Comparison of ENCODE assay signal across 13 cellular contexts in the genomic region with DNA sequence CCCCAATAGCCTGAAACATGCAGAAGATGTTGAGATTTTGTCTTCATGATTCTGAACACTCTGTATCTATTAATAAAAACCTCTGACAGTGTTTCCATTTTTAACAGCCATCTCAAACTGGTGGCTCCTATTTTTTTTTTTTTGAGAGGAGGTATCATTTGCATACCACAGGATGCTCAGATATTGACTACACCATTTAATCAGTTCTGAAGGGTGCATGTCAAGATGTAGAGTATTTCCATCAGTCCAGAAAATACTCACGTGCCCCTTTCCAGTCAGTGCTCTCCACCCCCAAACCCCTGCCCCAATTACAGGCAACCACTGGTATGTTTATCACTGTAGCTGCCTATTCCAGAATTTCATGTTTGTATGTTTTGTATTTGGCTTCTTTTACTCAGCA.
DNase-seq lines count a peak whose midpoint lies in the region; ATAC-seq and TF ChIP-seq lines count a peak whose summit lies in the region.
"Had no signal": no experiment of that assay in that cellular context is flagged by ENCODE, and none has a peak within 500 bp of the region (broad histone marks: within the 10 kb centered on the region; RNA-seq: fewer than 3 reads in every experiment).

No MANE protein-coding gene starts in this region.

- POLR2A ChIA-PET in OCI-LY7 (lab: Charles Lee), result interaction anchor here (0.7 kb wide), 2 partner anchors 43 to 238 kb away, joined by 3 read pairs; no protein-coding TSS in a partner anchor

- H4K20me1 ChIP-seq in DOHH2 (ENCODE audit: control insufficient read depth, insufficient read depth, low read depth, low read length) (no peaks in the 10 kb centered on the region), OCI-LY7 (ENCODE audit: insufficient read depth, low read length) (no peaks in the 10 kb centered on the region; the same call in 1 of the 2 replicates)

- peak overlapping the region; percentile 62 for H3K4me3 ChIP-seq in DOHH2 (ENCODE audit: low read length)
- H3K4me3 ChIP-seq in OCI-LY7 (ENCODE audit: low read depth, low read length, poor library complexity, severe bottlenecking), result peak overlapping the region; percentile 24
- H3K4me3 ChIP-seq: ovary, vagina had no signal

- ATAC-seq in GM18870 (IDR thresholded peaks at IDR 0.05; ENCODE audit: unreplicated experiment) (peak; percentile 66), HG02852 (IDR thresholded peaks at IDR 0.05; ENCODE audit: unreplicated experiment) (peak; percentile 79), SK-N-SH treated with all-trans-retinoic acid at 6 μM for 48 hours (no peak)

- H3K36me3 ChIP-seq in DOHH2 (ENCODE audit: control insufficient read depth, low read length) (peaks cover 94% of the 10 kb centered on the region), OCI-LY7 (ENCODE audit: insufficient read depth, low read length) (peaks cover 97% of the 10 kb centered on the region)
- H3K36me3 ChIP-seq: ovary, vagina had no signal

- BruUV-seq in OCI-LY7 (replicated peaks; lab: Mats Ljungman, UMichigan), result no TSS peak

- no peaks in the 10 kb centered on the region for H3K9me3 ChIP-seq in DOHH2 (ENCODE audit: control insufficient read depth, insufficient read depth, low read length)
- no peaks in the 10 kb centered on the region for H3K9me3 ChIP-seq in OCI-LY7 (ENCODE audit: low read length)
- H3K9me3 ChIP-seq: ovary, vagina had no signal

- H3K4me1 ChIP-seq in DOHH2 (ENCODE audit: control insufficient read depth, low read length), result peaks cover 91% of the 10 kb centered on the region
- peaks cover 71% of the 10 kb centered on the region for H3K4me1 ChIP-seq in OCI-LY7 (ENCODE audit: insufficient read depth, low read length, poor library complexity, severe bottlenecking)
- H3K4me1 ChIP-seq: vagina had no signal

- TF ChIP-seq CTCF in DOHH2 (IDR thresholded peaks at IDR 0.05; ENCODE audit: low read depth, low read length, poor library complexity, severe bottlenecking) (no peak), OCI-LY7 (conservative IDR thresholded peaks at IDR 0.05; ENCODE audit: low read length) (no peak)

- H3K27me3 ChIP-seq in DOHH2 (ENCODE audit: control insufficient read depth, low read length), result no peaks in the 10 kb centered on the region
- H3K27me3 ChIP-seq: ovary, vagina had no signal

- H3K27ac ChIP-seq in DOHH2 (ENCODE audit: low read depth, low read length) (peak overlapping the region; percentile 83), OCI-LY7 (ENCODE audit: low read depth, low read length, poor library complexity, severe bottlenecking) (peak overlapping the region; percentile 84), substantia nigra (ENCODE audit: low read depth, low read length, poor library complexity, severe bottlenecking) (no peak overlapping the region)
- H3K27ac ChIP-seq: ovary, vagina had no signal

- peaks cover 25% of the 10 kb centered on the region for H3F3A ChIP-seq in DOHH2 (ENCODE audit: control insufficient read depth, insufficient read depth)

- H3K4me2 ChIP-seq in DOHH2 (ENCODE audit: low read length), result peak overlapping the region; percentile 83
- peak overlapping the region; percentile 62 for H3K4me2 ChIP-seq in OCI-LY7 (ENCODE audit: low read length)

- H3K79me2 ChIP-seq in DOHH2 (ENCODE audit: control insufficient read depth, low read length) (peaks cover 80% of the 10 kb centered on the region), OCI-LY7 (ENCODE audit: insufficient read depth, low read depth, low read length) (peaks cover 92% of the 10 kb centered on the region)

- CTCF ChIA-PET in OCI-LY7 (lab: Charles Lee; ENCODE audit: unreplicated experiment), result no interaction called here

- DNase-seq in OCI-LY7 (ENCODE audit: low spot score), result peak; percentile 58
- DNase-seq in NCI-H1105 treated with DMSO at 0.1 percent for 48 hours (lab: John Stamatoyannopoulos, UW), result no peak
- no peak for DNase-seq in substantia nigra (lab: John Stamatoyannopoulos, UW)
- DNase-seq in AG20443 (ENCODE audit: low spot score), result no peak
- DNase-seq: COR-L47, H7, ovary, T-helper 9 cell had no signal

- no peaks in the 10 kb centered on the region for H3K9me2 ChIP-seq in DOHH2 (replicated peaks; ENCODE audit: control insufficient read depth, low read length)
- H3K9me2 ChIP-seq in OCI-LY7 (ENCODE audit: insufficient read depth, low read length), result no peaks in the 10 kb centered on the region

- H2AFZ ChIP-seq in OCI-LY7 (ENCODE audit: low read length), result no peak overlapping the region

- intact Hi-C loops in OCI-LY7 (cut with micrococcal nuclease; ENCODE audit: unreplicated experiment), result no loop called here

TF ChIP-seq in SK-N-SH treated with all-trans-retinoic acid at 6 μM for 48 hours, 23 proteins besides CTCF, POLR2A, EP300 and RAD21 (continues in another document):
- TF ChIP-seq, protein P1, sequence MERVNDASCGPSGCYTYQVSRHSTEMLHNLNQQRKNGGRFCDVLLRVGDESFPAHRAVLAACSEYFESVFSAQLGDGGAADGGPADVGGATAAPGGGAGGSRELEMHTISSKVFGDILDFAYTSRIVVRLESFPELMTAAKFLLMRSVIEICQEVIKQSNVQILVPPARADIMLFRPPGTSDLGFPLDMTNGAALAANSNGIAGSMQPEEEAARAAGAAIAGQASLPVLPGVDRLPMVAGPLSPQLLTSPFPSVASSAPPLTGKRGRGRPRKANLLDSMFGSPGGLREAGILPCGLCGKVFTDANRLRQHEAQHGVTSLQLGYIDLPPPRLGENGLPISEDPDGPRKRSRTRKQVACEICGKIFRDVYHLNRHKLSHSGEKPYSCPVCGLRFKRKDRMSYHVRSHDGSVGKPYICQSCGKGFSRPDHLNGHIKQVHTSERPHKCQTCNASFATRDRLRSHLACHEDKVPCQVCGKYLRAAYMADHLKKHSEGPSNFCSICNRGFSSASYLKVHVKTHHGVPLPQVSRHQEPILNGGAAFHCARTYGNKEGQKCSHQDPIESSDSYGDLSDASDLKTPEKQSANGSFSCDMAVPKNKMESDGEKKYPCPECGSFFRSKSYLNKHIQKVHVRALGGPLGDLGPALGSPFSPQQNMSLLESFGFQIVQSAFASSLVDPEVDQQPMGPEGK (CRISPR knock-in tag; IDR thresholded peaks at IDR 0.05; ENCODE audit: borderline replicate concordance), result no peak
- TF ChIP-seq ZFP30 (CRISPR knock-in tag; IDR thresholded peaks at IDR 0.05), result no peak
- TF ChIP-seq ESRRG (CRISPR knock-in tag; IDR thresholded peaks at IDR 0.05), result no peak
- no peak for TF ChIP-seq BACH2 (CRISPR knock-in tag; IDR thresholded peaks at IDR 0.05; ENCODE audit: borderline replicate concordance)
- TF ChIP-seq, protein P2, sequence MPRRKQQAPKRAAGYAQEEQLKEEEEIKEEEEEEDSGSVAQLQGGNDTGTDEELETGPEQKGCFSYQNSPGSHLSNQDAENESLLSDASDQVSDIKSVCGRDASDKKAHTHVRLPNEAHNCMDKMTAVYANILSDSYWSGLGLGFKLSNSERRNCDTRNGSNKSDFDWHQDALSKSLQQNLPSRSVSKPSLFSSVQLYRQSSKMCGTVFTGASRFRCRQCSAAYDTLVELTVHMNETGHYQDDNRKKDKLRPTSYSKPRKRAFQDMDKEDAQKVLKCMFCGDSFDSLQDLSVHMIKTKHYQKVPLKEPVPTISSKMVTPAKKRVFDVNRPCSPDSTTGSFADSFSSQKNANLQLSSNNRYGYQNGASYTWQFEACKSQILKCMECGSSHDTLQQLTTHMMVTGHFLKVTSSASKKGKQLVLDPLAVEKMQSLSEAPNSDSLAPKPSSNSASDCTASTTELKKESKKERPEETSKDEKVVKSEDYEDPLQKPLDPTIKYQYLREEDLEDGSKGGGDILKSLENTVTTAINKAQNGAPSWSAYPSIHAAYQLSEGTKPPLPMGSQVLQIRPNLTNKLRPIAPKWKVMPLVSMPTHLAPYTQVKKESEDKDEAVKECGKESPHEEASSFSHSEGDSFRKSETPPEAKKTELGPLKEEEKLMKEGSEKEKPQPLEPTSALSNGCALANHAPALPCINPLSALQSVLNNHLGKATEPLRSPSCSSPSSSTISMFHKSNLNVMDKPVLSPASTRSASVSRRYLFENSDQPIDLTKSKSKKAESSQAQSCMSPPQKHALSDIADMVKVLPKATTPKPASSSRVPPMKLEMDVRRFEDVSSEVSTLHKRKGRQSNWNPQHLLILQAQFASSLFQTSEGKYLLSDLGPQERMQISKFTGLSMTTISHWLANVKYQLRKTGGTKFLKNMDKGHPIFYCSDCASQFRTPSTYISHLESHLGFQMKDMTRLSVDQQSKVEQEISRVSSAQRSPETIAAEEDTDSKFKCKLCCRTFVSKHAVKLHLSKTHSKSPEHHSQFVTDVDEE (CRISPR knock-in tag; IDR thresholded peaks at IDR 0.05), result no peak
- TF ChIP-seq, protein P3, sequence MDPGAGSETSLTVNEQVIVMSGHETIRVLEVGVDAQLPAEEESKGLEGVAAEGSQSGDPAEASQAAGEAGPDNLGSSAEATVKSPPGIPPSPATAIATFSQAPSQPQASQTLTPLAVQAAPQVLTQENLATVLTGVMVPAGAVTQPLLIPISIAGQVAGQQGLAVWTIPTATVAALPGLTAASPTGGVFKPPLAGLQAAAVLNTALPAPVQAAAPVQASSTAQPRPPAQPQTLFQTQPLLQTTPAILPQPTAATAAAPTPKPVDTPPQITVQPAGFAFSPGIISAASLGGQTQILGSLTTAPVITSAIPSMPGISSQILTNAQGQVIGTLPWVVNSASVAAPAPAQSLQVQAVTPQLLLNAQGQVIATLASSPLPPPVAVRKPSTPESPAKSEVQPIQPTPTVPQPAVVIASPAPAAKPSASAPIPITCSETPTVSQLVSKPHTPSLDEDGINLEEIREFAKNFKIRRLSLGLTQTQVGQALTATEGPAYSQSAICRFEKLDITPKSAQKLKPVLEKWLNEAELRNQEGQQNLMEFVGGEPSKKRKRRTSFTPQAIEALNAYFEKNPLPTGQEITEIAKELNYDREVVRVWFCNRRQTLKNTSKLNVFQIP (CRISPR knock-in tag; IDR thresholded peaks at IDR 0.05; ENCODE audit: borderline replicate concordance, low read depth), result no peak
- no peak for TF ChIP-seq ZNF565 (CRISPR knock-in tag; conservative IDR thresholded peaks at IDR 0.05; ENCODE audit: low read depth)
- TF ChIP-seq RARB (CRISPR knock-in tag; IDR thresholded peaks at IDR 0.05), result no peak
- TF ChIP-seq TCF4 (CRISPR knock-in tag; IDR thresholded peaks at IDR 0.05; ENCODE audit: borderline replicate concordance), result no peak
- no peak for TF ChIP-seq GLIS3 (CRISPR knock-in tag; IDR thresholded peaks at IDR 0.05)
- TF ChIP-seq, protein P4, sequence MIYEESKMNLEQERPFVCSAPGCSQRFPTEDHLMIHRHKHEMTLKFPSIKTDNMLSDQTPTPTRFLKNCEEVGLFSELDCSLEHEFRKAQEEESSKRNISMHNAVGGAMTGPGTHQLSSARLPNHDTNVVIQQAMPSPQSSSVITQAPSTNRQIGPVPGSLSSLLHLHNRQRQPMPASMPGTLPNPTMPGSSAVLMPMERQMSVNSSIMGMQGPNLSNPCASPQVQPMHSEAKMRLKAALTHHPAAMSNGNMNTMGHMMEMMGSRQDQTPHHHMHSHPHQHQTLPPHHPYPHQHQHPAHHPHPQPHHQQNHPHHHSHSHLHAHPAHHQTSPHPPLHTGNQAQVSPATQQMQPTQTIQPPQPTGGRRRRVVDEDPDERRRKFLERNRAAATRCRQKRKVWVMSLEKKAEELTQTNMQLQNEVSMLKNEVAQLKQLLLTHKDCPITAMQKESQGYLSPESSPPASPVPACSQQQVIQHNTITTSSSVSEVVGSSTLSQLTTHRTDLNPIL (CRISPR knock-in tag; IDR thresholded peaks at IDR 0.05; ENCODE audit: low read depth), result no peak
- TF ChIP-seq PPARA (CRISPR knock-in tag; IDR thresholded peaks at IDR 0.05; ENCODE audit: borderline replicate concordance), result no peak
